Comparison of ENCODE assay signal across 9 cellular contexts in genomic region chr19:13099073-13099999, GRCh38. TPM values are rescaled to one million over a fixed set of nuclear protein-coding genes. Genes with fewer than 3 reads are reported as not detected.
DNase-seq lines count a peak whose midpoint lies in the region; TF ChIP-seq lines count a peak whose summit lies in the region.
"Had no signal": no experiment of that assay in that cellular context is flagged by ENCODE, and none has a peak within 500 bp of the region (broad histone marks: within the 10 kb centered on the region; RNA-seq: fewer than 3 reads in every experiment).

No MANE protein-coding gene starts in this region.

- H3K27ac ChIP-seq in dorsolateral prefrontal cortex = peak overlapping the region; percentile 26 to 100 (median 86)
- peak overlapping the region; percentile 72 for H3K27ac ChIP-seq in temporal lobe (ENCODE audit: low read depth, low read length)
- H3K27ac ChIP-seq: cardiac muscle cell had no signal

- peak; percentile 59 for DNase-seq in NK-92 treated with Interleukin-12 subunit alpha and Interleukin-12 subunit beta, amount 100 ng/mL, for 24 hours (lab: John Stamatoyannopoulos, UW)
- DNase-seq in NK-92 (lab: John Stamatoyannopoulos, UW; ENCODE audit: unreplicated experiment) (no peak), dorsolateral prefrontal cortex (peak in 1 of 10 donors; percentile 48), T1000 (lab: John Stamatoyannopoulos, UW) (no peak), NCI-H1092 treated with DMSO at 0.1 percent for 48 hours (lab: John Stamatoyannopoulos, UW) (no peak)
- peak; percentile 66 for DNase-seq in activated CD4-positive, alpha-beta T cell treated with anti-CD3 and anti-CD28 coated beads for 1 hour

- intact Hi-C loops in dorsolateral prefrontal cortex (cut with DNase I) = loop anchor here in 1 of 2 donors (10.0 kb wide), 1 partner anchor 65 kb away; no protein-coding TSS in a partner anchor

- no peaks in the 10 kb centered on the region for H3K9me3 ChIP-seq in mucosa of stomach (ENCODE audit: control insufficient read depth, low read length)

- peak overlapping the region in 37 of 59 donors; percentile 2 to 60 (median 34) for H3K4me3 ChIP-seq in dorsolateral prefrontal cortex
- no peak overlapping the region for H3K4me3 ChIP-seq in mucosa of stomach (ENCODE audit: low read length)
- H3K4me3 ChIP-seq: cardiac muscle cell had no signal

- H3K4me1 ChIP-seq in mucosa of stomach (ENCODE audit: control insufficient read depth, insufficient read depth, low read length) = peaks cover 40% of the 10 kb centered on the region

- H3K9ac ChIP-seq in mucosa of stomach (ENCODE audit: low read length) = peak overlapping the region; percentile 55

- no peak for TF ChIP-seq CTCF in dorsolateral prefrontal cortex (IDR thresholded peaks at IDR 0.05 in 54 of 56, conservative IDR thresholded peaks at IDR 0.05 in 2 of 56; ENCODE audit: low read depth in 1 of 56, partially characterized antibody in 56 of 56)

- no peaks in the 10 kb centered on the region for H3K36me3 ChIP-seq in mucosa of stomach (ENCODE audit: control insufficient read depth, insufficient read depth, low read length)
- H3K36me3 ChIP-seq: cardiac muscle cell had no signal

- H3K27me3 ChIP-seq in dorsolateral prefrontal cortex = no peaks in the 10 kb centered on the region
- no peaks in the 10 kb centered on the region for H3K27me3 ChIP-seq in mucosa of stomach (ENCODE audit: control insufficient read depth, insufficient read depth, low read length)

RNA-seq across cellular contexts. Expression of gene LYL1, which starts 3.3 kb away (rescaled TPM):
- total RNA-seq in dorsolateral prefrontal cortex (10 to 100 TPM in 2 of 120 experiments, 1 to 10 TPM in 118; 1.0 to 11.8 (median 4.5) TPM), temporal lobe (1.2 TPM)

RNA-seq across cellular contexts. Expression of gene TRMT1, which starts 17.2 kb away (rescaled TPM):
- total RNA-seq in dorsolateral prefrontal cortex = 10 to 100 TPM; 30.6 to 70.9 (median 40.8) TPM
- total RNA-seq in temporal lobe = 14.3 TPM

RNA-seq across cellular contexts. Expression of gene NACC1, which starts 18.7 kb away (rescaled TPM):
- total RNA-seq in dorsolateral prefrontal cortex (100 to 1,000 TPM in 5 of 120 experiments, 10 to 100 TPM in 115; 54.8 to 122 (median 79.3) TPM), temporal lobe (11.6 TPM)

RNA-seq across cellular contexts. Expression of gene STX10, which starts 50.8 kb away (rescaled TPM):
- 10 to 100 TPM; 21.7 to 50.2 (median 33.8) TPM for total RNA-seq in dorsolateral prefrontal cortex
- 18.9 TPM for total RNA-seq in temporal lobe

RNA-seq across cellular contexts. Expression of gene IER2, which starts 50.9 kb away (rescaled TPM):
- total RNA-seq in dorsolateral prefrontal cortex (10 to 100 TPM; 15.7 to 43.8 (median 25.6) TPM), temporal lobe (9.6 TPM)

Comparison
In these comparisons a context has a peak if more than half of its experiments do, and no peak if none do; other contexts are left out.
1. DNase-seq: peak in NK-92 treated with Interleukin-12 subunit alpha and Interleukin-12 subunit beta, amount 100 ng/mL, for 24 hours (single experiment) and activated CD4-positive, alpha-beta T cell treated with anti-CD3 and anti-CD28 coated beads for 1 hour (single experiment); none in NK-92 (single experiment), T1000 (single experiment) and NCI-H1092 treated with DMSO at 0.1 percent for 48 hours (single experiment).